10 cellular contexts compared by ENCODE assay signal in genomic region chr3:197305854-197306253, GRCh38. TPM values are rescaled to one million over a fixed set of nuclear protein-coding genes. Genes with fewer than 3 reads are reported as not detected.
DNase-seq lines count a peak whose midpoint lies in the region; ATAC-seq and FAIRE-seq lines count a peak whose summit lies in the region.
"Had no signal": no experiment of that assay in that cellular context is flagged by ENCODE, and none has a peak within 500 bp of the region (broad histone marks: within the 10 kb centered on the region; RNA-seq: fewer than 3 reads in every experiment).

No MANE protein-coding gene starts in this region.

- no peak overlapping the region for H3K27ac ChIP-seq in naive thymus-derived CD4-positive, alpha-beta T cell (ENCODE audit: low read depth, low read length)
- H3K27ac ChIP-seq: spleen had no signal

- H3K4me3 Mint-ChIP-seq in naive thymus-derived CD4-positive, alpha-beta T cell, result no peak overlapping the region

- H3K9me3 ChIP-seq in naive thymus-derived CD4-positive, alpha-beta T cell (ENCODE audit: control insufficient read depth in 2 of 3, low read length in 3 of 3), result no peaks in the 10 kb centered on the region
- H3K9me3 ChIP-seq: spleen had no signal

- ATAC-seq in GM18858 (IDR thresholded peaks at IDR 0.05; ENCODE audit: unreplicated experiment), result peak; percentile 90
- ATAC-seq in naive thymus-derived CD4-positive, alpha-beta T cell, result peak; percentile 67

- DNase-seq in HCEC 1CT, result peak; percentile 80
- peak; percentile 40 for DNase-seq in RCC 7860 (ENCODE audit: low spot score)
- peak in 2 of 9 donors; percentile 14 to 37 for DNase-seq in naive thymus-derived CD4-positive, alpha-beta T cell
- no peak for DNase-seq in NCI-H128 (lab: John Stamatoyannopoulos, UW; ENCODE audit: unreplicated experiment)
- DNase-seq in amniotic stem cell (lab: John Stamatoyannopoulos, UW), result no peak
- DNase-seq in HUDEP-2 (lab: John Stamatoyannopoulos, UW; ENCODE audit: unreplicated experiment in 76 of 76), result no peak
- no peak for DNase-seq in iPS-NIHi7 (ENCODE audit: extremely low spot score)
- DNase-seq: cortex of kidney, spleen had no signal

- CTCF ChIA-PET in naive thymus-derived CD4-positive, alpha-beta T cell (lab: Charles Lee), result no interaction called here

- H3K27me3 Mint-ChIP-seq in naive thymus-derived CD4-positive, alpha-beta T cell, result peaks cover 0 to 28% (median 9%) of the 10 kb centered on the region in 5 donors

- intact Hi-C loops in naive thymus-derived CD4-positive, alpha-beta T cell (cut with micrococcal nuclease), result no loop called here

- POLR2A ChIA-PET in naive thymus-derived CD4-positive, alpha-beta T cell (lab: Charles Lee), result no interaction called here

- H3K9me3 Mint-ChIP-seq in naive thymus-derived CD4-positive, alpha-beta T cell, result no peaks in the 10 kb centered on the region

- peaks cover 0 to 4% (median 0%) of the 10 kb centered on the region in 5 donors for H3K36me3 Mint-ChIP-seq in naive thymus-derived CD4-positive, alpha-beta T cell

- H3K4me1 ChIP-seq in naive thymus-derived CD4-positive, alpha-beta T cell (ENCODE audit: control insufficient read depth in 2 of 2, insufficient read depth in 2 of 2, low read length in 2 of 2), result peaks cover 0 to 12% of the 10 kb centered on the region in 2 donors

- no peaks in the 10 kb centered on the region for H3K27me3 ChIP-seq in naive thymus-derived CD4-positive, alpha-beta T cell (ENCODE audit: control insufficient read depth in 2 of 2, insufficient read depth in 2 of 2, low read length in 2 of 2)

- H3K27ac Mint-ChIP-seq in naive thymus-derived CD4-positive, alpha-beta T cell, result peak overlapping the region in 2 of 9 donors; percentile 35 to 44

- H3K4me1 Mint-ChIP-seq in naive thymus-derived CD4-positive, alpha-beta T cell, result peaks cover 0 to 31% (median 9%) of the 10 kb centered on the region in 7 donors

- FAIRE-seq in RCC 7860 (lab: Jason Lieb, UNC), result no peak

- H3K4me3 ChIP-seq in naive thymus-derived CD4-positive, alpha-beta T cell (ENCODE audit: low read length), result no peak overlapping the region
- H3K4me3 ChIP-seq: spleen had no signal

- no peaks in the 10 kb centered on the region for H3K36me3 ChIP-seq in naive thymus-derived CD4-positive, alpha-beta T cell (ENCODE audit: control insufficient read depth in 2 of 3, insufficient read depth in 3 of 3, low read length in 3 of 3)
- H3K36me3 ChIP-seq: spleen had no signal

RNA-seq across cellular contexts. Expression of gene DLG1, which starts 7.4 kb away (rescaled TPM):
- total RNA-seq in naive thymus-derived CD4-positive, alpha-beta T cell, result 10 to 100 TPM; 79.5 to 96.5 (median 86.0) TPM
- 10 to 100 TPM; 27.9 to 29.0 TPM for polyA plus RNA-seq in naive thymus-derived CD4-positive, alpha-beta T cell

Comparison
In these comparisons a context has a peak if more than half of its experiments do, and no peak if none do; other contexts are left out.
1. DNase-seq: peak in HCEC 1CT (single experiment) and RCC 7860 (single experiment); none in NCI-H128 (single experiment), amniotic stem cell (single experiment), HUDEP-2 (0 of 76) and iPS-NIHi7 (single experiment).